In genomic region chr5:6436715-6437340, GRCh38 we compare ENCODE assay signal across 21 cellular contexts. TPM values are rescaled to one million over a fixed set of nuclear protein-coding genes. Genes with fewer than 3 reads are reported as not detected.
A peak's percentile ranks its signal among the peaks of the same experiment; 100 is the strongest.
DNase-seq lines count a peak whose midpoint lies in the region; ATAC-seq, FAIRE-seq and TF ChIP-seq lines count a peak whose summit lies in the region.
"Had no signal": no experiment of that assay in that cellular context is flagged by ENCODE, and none has a peak within 500 bp of the region (broad histone marks: within the 10 kb centered on the region; RNA-seq: fewer than 3 reads in every experiment).

No MANE protein-coding gene starts in this region.

- H3K79me2 ChIP-seq in SK-N-SH (ENCODE audit: insufficient read depth) (no peaks in the 10 kb centered on the region), GM12878 (ENCODE audit: control insufficient read depth, insufficient read depth, low read length) (no peaks in the 10 kb centered on the region)

- no peak for TF ChIP-seq RAD21 in SK-N-SH (IDR thresholded peaks at IDR 0.05; ENCODE audit: low read length)
- TF ChIP-seq RAD21 in GM12878 (IDR thresholded peaks at IDR 0.05; ENCODE audit: insufficient read depth, low read depth, low read length) = no peak

- 18% methylated on average over 4 of the region's 4 CpGs for WGBS in SK-N-SH (ENCODE audit: low lambda C conversion rate)
- 27% methylated on average over 4 of the region's 4 CpGs for WGBS in GM12878 (ENCODE audit: insufficient coverage, insufficient replicate concordance, low lambda C conversion rate, missing lambda C conversion rate)

- H3K9me2 ChIP-seq in SK-N-SH = no peaks in the 10 kb centered on the region

- CTCF ChIA-PET in SK-N-SH (lab: Yijun Ruan, JAX) = no interaction called here
- CTCF ChIA-PET in GM12878 (lab: Yijun Ruan, JAX) = no interaction called here

- H3K27ac ChIP-seq in SK-N-SH (ENCODE audit: low read depth in 2 of 2, low read length in 1 of 2) (no peak overlapping the region), GM12878 (ENCODE audit: control insufficient read depth, insufficient read depth) (no peak overlapping the region)
- H3K27ac ChIP-seq: C4-2B, SJSA1 had no signal

- H4K20me1 ChIP-seq in SK-N-SH (ENCODE audit: insufficient read depth) (no peaks in the 10 kb centered on the region), GM12878 (ENCODE audit: control insufficient read depth, insufficient read depth) (no peaks in the 10 kb centered on the region)

- TF ChIP-seq CTCF in SK-N-SH (IDR thresholded peaks at IDR 0.05) (no peak), GM12878 (IDR thresholded peaks at IDR 0.05 in 2 of 3, conservative IDR thresholded peaks at IDR 0.05 in 1 of 3; ENCODE audit: control insufficient read depth in 2 of 3, extremely low read depth in 1 of 3, insufficient read depth in 1 of 3, low read depth in 3 of 3, low read length in 3 of 3) (no peak), GM13976 (IDR thresholded peaks at IDR 0.05; ENCODE audit: borderline replicate concordance, control extremely low read depth, extremely low read depth, insufficient read depth, missing control alignments) (no peak)

- POLR2A ChIA-PET in SK-N-SH (lab: Yijun Ruan, JAX) = no interaction called here
- POLR2A ChIA-PET in GM12878 (lab: Charles Lee) = no interaction called here

- TF ChIP-seq POLR2A in GM12878 (IDR thresholded peaks at IDR 0.05; ENCODE audit: low read depth, low read length) = no peak

- H3K9me3 ChIP-seq in SK-N-SH (no peaks in the 10 kb centered on the region), GM12878 (replicated peaks; ENCODE audit: control insufficient read depth, insufficient read depth, low read length) (no peaks in the 10 kb centered on the region; the same call in 2 of the 3 replicates)
- H3K9me3 ChIP-seq: SJSA1 had no signal

- BruUV-seq in GM12878 (replicated peaks; lab: Mats Ljungman, UMichigan) = no TSS peak

- H3K36me3 ChIP-seq in SK-N-SH (replicated peaks in 1 of 2; ENCODE audit: control insufficient read depth in 1 of 2, insufficient read depth in 2 of 2, low read length in 1 of 2) = no peaks in the 10 kb centered on the region
- H3K36me3 ChIP-seq in GM12878 (ENCODE audit: control insufficient read depth in 2 of 2, insufficient read depth in 2 of 2, low read length in 1 of 2) = no peaks in the 10 kb centered on the region
- H3K36me3 ChIP-seq: SJSA1 had no signal

- SMC1A ChIA-PET in GM12878 (lab: Charles Lee; ENCODE audit: uncharacterized antibody, unreplicated experiment) = interaction anchor here (0.6 kb wide), 1 partner anchor 205 kb away, joined by 4 read pairs; no protein-coding TSS in a partner anchor

- H3K9ac ChIP-seq in SK-N-SH (no peak overlapping the region), GM12878 (ENCODE audit: control insufficient read depth, insufficient read depth, low read length) (no peak overlapping the region)

- RAD21 ChIA-PET in GM12878 (lab: Charles Lee; ENCODE audit: unreplicated experiment) = no interaction called here

- H3K27me3 ChIP-seq in SK-N-SH (ENCODE audit: insufficient read depth) (no peaks in the 10 kb centered on the region), GM12878 (replicated peaks in 1 of 2; ENCODE audit: control insufficient read depth in 2 of 2, insufficient read depth in 2 of 2, low read length in 1 of 2) (peaks cover 3 to 4% of the 10 kb centered on the region in 2 experiments; a peak in 2 of 4 replicates)

- TF ChIP-seq EP300 in SK-N-SH (IDR thresholded peaks at IDR 0.05; ENCODE audit: borderline replicate concordance in 1 of 2, low read depth in 1 of 2, low read length in 1 of 2) (no peak), GM12878 (IDR thresholded peaks at IDR 0.05; ENCODE audit: borderline replicate concordance in 1 of 2, control insufficient read depth in 1 of 2, low read depth in 2 of 2, low read length in 2 of 2) (no peak)

- ATAC-seq in SK-N-SH treated with all-trans-retinoic acid at 6 μM for 48 hours = no peak
- no peak for ATAC-seq in GM12878
- ATAC-seq: T-cell had no signal

- FAIRE-seq in GM12878 (lab: Jason Lieb, UNC) = no peak

- H3K4me1 ChIP-seq in SK-N-SH (ENCODE audit: control insufficient read depth in 1 of 2, insufficient read depth in 2 of 2, low read depth in 1 of 2, low read length in 1 of 2) = no peaks in the 10 kb centered on the region; a peak in 1 of 4 replicates
- no peaks in the 10 kb centered on the region for H3K4me1 ChIP-seq in GM12878 (ENCODE audit: control insufficient read depth, insufficient read depth, low read length)
- H3K4me1 ChIP-seq: SJSA1 had no signal

- intact Hi-C loops in GM12878 (cut with micrococcal nuclease; ENCODE audit: unreplicated experiment) = no loop called here

- no peaks in the 10 kb centered on the region for H3F3A ChIP-seq in SK-N-SH (replicated peaks; ENCODE audit: insufficient read depth)

- in situ Hi-C loops in GM12878 (cut with MboI) = no loop called here
- in situ Hi-C loops in GM13976 (cut with MboI; ENCODE audit: low sequenced_read_pairs, unreplicated experiment) = no loop called here

- H3K4me2 ChIP-seq in SK-N-SH = no peak overlapping the region
- H3K4me2 ChIP-seq in GM12878 (ENCODE audit: control insufficient read depth, insufficient read depth) = no peak overlapping the region

- H2AFZ ChIP-seq in SK-N-SH (ENCODE audit: low read depth) = no peak overlapping the region
- no peak overlapping the region for H2AFZ ChIP-seq in GM12878 (ENCODE audit: control insufficient read depth, low read depth, low read length)

- no peak for DNase-seq in SK-N-SH
- DNase-seq in M059J (ENCODE audit: low read depth) = peak; percentile 36
- no peak for DNase-seq in GM12878 (ENCODE audit: low read depth, low spot score)
- DNase-seq in GM13976 (ENCODE audit: low spot score) = no peak
- DNase-seq in AG08396 (ENCODE audit: low spot score) = no peak
- no peak for DNase-seq in inferior parietal cortex (ENCODE audit: extremely low spot score)
- DNase-seq in activated gamma-delta T cell (lab: John Stamatoyannopoulos, UW) = no peak
- DNase-seq: 8988T, COR-L47, DMS153, IMR-90, Kasumi-1, MV-4-11, NCI-H1417 treated with DMSO at 0.1 percent for 48 hours, NCI-H2081 treated with DMSO at 0.1 percent for 48 hours, NCI-H446 treated with DMSO at 0.1 percent for 48 hours, NCI-H748 treated with DMSO at 0.1 percent for 48 hours, T-cell had no signal

- no peak overlapping the region for H3K4me3 ChIP-seq in SK-N-SH (ENCODE audit: low read depth in 2 of 2, low read length in 1 of 2)
- H3K4me3 ChIP-seq in GM12878 = no peak overlapping the region
- H3K4me3 ChIP-seq: SJSA1 had no signal

TF ChIP-seq in SK-N-SH treated with all-trans-retinoic acid at 6 μM for 48 hours, 23 proteins besides CTCF, POLR2A, EP300 and RAD21 (continues in another document):
- peak; percentile 73 for TF ChIP-seq ISL1 (CRISPR knock-in tag; IDR thresholded peaks at IDR 0.05)
- no peak for TF ChIP-seq TCF4 (CRISPR knock-in tag; IDR thresholded peaks at IDR 0.05; ENCODE audit: borderline replicate concordance)

TF ChIP-seq in SK-N-SH, 30 proteins besides CTCF, POLR2A, EP300 and RAD21:
- no peak for TF ChIP-seq MXI1 (IDR thresholded peaks at IDR 0.05; ENCODE audit: low read depth, low read length)

TF ChIP-seq in GM12878, 131 proteins besides CTCF, POLR2A, EP300 and RAD21 (continues in another document):
- TF ChIP-seq NFIC (IDR thresholded peaks at IDR 0.05; ENCODE audit: low read depth, low read length) (0 out of 2 replicates have a peak, but pooled peaks have one; percentile 34), EGR1 (IDR thresholded peaks at IDR 0.05; ENCODE audit: borderline replicate concordance in 1 of 2, low read depth in 2 of 2, low read length in 2 of 2) (no peak)

RNA-seq across cellular contexts. Expression of gene UBE2QL1, which starts 11.8 kb away (rescaled TPM):
- polyA plus RNA-seq in SK-N-SH (2012; rRNA removed) (0.28 and 0.84 TPM in 2 replicates), GM12878 (2011; rRNA removed) (0.49 and 0.62 TPM in 2 replicates), GM12878 (2014; fragmentation: Illumina TruSeq; extraction: Trizol) (0.03 TPM in 1 of 2 replicates, not detected in the other), GM12878 (2014; fragmentation: Nextera tagmentation; extraction: Ambion mirVana) (under 1 TPM in 1 of 2 experiments, not detected in 1; 0.04 TPM), GM12878 (2014; rRNA removed) (0.06 TPM in 1 of 2 replicates, not detected in the other), GM12878 (2016; fragmentation: Nextera tagmentation; extraction: Ambion mirVana) (not detected)
- polyA plus RNA-seq in SK-N-SH (2012; cell fraction: cytosol; rRNA removed) = 0.94 and 1.8 TPM in 2 replicates
- 0.36 and 0.55 TPM in 2 replicates for polyA plus RNA-seq in SK-N-SH (2012; cell fraction: nucleus; rRNA removed)
- 0.02 and 0.44 TPM in 2 replicates for total RNA-seq in M059J (2014; rRNA removed; shearing (Covaris generic))
- 0.27 and 0.29 TPM in 2 replicates for total RNA-seq in GM12878 (2013; cell fraction: nucleolus; rRNA removed)
- total RNA-seq in GM12878 (2014; rRNA removed) (not detected in 2 replicates), GM12878 (2014; rRNA removed; fragmentation: Illumina TruSeq; extraction: Trizol) (0.04 TPM in 1 of 2 replicates, not detected in the other), GM12878 (2021) (0.05 TPM in 1 of 2 replicates, not detected in the other)
- polyA plus RNA-seq in GM12878 (2011; ENCODE audit: low read depth) = 0.21 TPM
- 0.52 and 0.75 TPM in 2 replicates for polyA plus RNA-seq in GM12878 (2011; cell fraction: cytosol; rRNA removed)
- polyA plus RNA-seq in GM12878 (2011; cell fraction: nucleus; rRNA removed) = 0.47 and 0.52 TPM in 2 replicates
- 0.30 and 0.73 TPM in 2 replicates for polyA plus RNA-seq in GM12878 (2012)
- 0.46 and 0.51 TPM in 2 replicates for polyA minus RNA-seq in GM12878 (2011; rRNA and poly(A)+ RNA removed)
- polyA minus RNA-seq in GM12878 (2011; cell fraction: cytosol; rRNA and poly(A)+ RNA removed) = not detected in 2 replicates
- 0.24 and 0.38 TPM in 2 replicates for polyA minus RNA-seq in GM12878 (2011; cell fraction: nucleus; rRNA and poly(A)+ RNA removed)
- total RNA-seq: IMR-90, SJSA1 had no signal
- polyA plus RNA-seq: IMR-90 had no signal

RNA-seq across cellular contexts. Expression of gene MED10, which starts 58.5 kb away (rescaled TPM):
- polyA plus RNA-seq in SK-N-SH (2012; rRNA removed) (68.8 and 75.9 TPM in 2 replicates), GM12878 (2011; rRNA removed) (56.0 and 60.3 TPM in 2 replicates), GM12878 (2014; fragmentation: Illumina TruSeq; extraction: Trizol) (36.4 and 43.7 TPM in 2 replicates), GM12878 (2014; fragmentation: Nextera tagmentation; extraction: Ambion mirVana) (10 to 100 TPM; 37.1 to 49.5 TPM), GM12878 (2014; rRNA removed) (53.1 and 54.8 TPM in 2 replicates), GM12878 (2016; fragmentation: Nextera tagmentation; extraction: Ambion mirVana) (100 to 1,000 TPM; 103 to 111 TPM)
- polyA plus RNA-seq in SK-N-SH (2012; cell fraction: cytosol; rRNA removed) = 69.7 and 85.3 TPM in 2 replicates
- 70.9 and 88.1 TPM in 2 replicates for polyA plus RNA-seq in SK-N-SH (2012; cell fraction: nucleus; rRNA removed)
- total RNA-seq in M059J (2014; rRNA removed; shearing (Covaris generic)) = 9.7 and 12.8 TPM in 2 replicates
- total RNA-seq in GM12878 (2013; cell fraction: nucleolus; rRNA removed) = 59.0 and 62.7 TPM in 2 replicates
- total RNA-seq in GM12878 (2014; rRNA removed) (20.3 and 28.6 TPM in 2 replicates), GM12878 (2014; rRNA removed; fragmentation: Illumina TruSeq; extraction: Trizol) (19.4 and 21.2 TPM in 2 replicates), GM12878 (2021) (39.5 and 42.6 TPM in 2 replicates)
- polyA plus RNA-seq in GM12878 (2011; ENCODE audit: low read depth) = 49.6 TPM
- polyA plus RNA-seq in GM12878 (2011; cell fraction: cytosol; rRNA removed) = 55.7 and 56.7 TPM in 2 replicates
- 59.3 and 75.4 TPM in 2 replicates for polyA plus RNA-seq in GM12878 (2011; cell fraction: nucleus; rRNA removed)
- polyA plus RNA-seq in GM12878 (2012) = 54.8 and 68.7 TPM in 2 replicates
- polyA minus RNA-seq in GM12878 (2011; rRNA and poly(A)+ RNA removed) = 19.0 and 19.3 TPM in 2 replicates
- 8.3 and 14.7 TPM in 2 replicates for polyA minus RNA-seq in GM12878 (2011; cell fraction: cytosol; rRNA and poly(A)+ RNA removed)
- polyA minus RNA-seq in GM12878 (2011; cell fraction: nucleus; rRNA and poly(A)+ RNA removed) = 54.4 and 77.1 TPM in 2 replicates
